1 cellular context compared by ENCODE assay signal in genomic region chr2:11376071-11376470, GRCh38.
TF ChIP-seq lines count a peak whose summit lies in the region.

No MANE protein-coding gene starts in this region.

TF ChIP-seq in HepG2, 621 proteins besides CTCF, POLR2A, EP300 and RAD21 (continued from another document):
- no peak; the same call in 1 of the 2 replicates for TF ChIP-seq BRF2 (CRISPR knock-in tag; IDR thresholded peaks at IDR 0.05)
- TF ChIP-seq ZNF879 (CRISPR knock-in tag; IDR thresholded peaks at IDR 0.05), result no peak
- no peak for TF ChIP-seq IKZF1 (IDR thresholded peaks at IDR 0.05)
- no peak for TF ChIP-seq ZNF234 (CRISPR knock-in tag; conservative IDR thresholded peaks at IDR 0.05)
- peak; percentile 62; the same call in 1 of the 2 replicates for TF ChIP-seq KDM1A (CRISPR knock-in tag; IDR thresholded peaks at IDR 0.05)
- peak; percentile 67 for TF ChIP-seq ZNF292 (CRISPR knock-in tag; IDR thresholded peaks at IDR 0.05; ENCODE audit: borderline replicate concordance, low read depth)
- TF ChIP-seq GTF2F1 (IDR thresholded peaks at IDR 0.05; ENCODE audit: low read length), result no peak
- TF ChIP-seq NCOA2 (CRISPR knock-in tag; IDR thresholded peaks at IDR 0.05), result peak; percentile 50; the same call in 1 of the 2 replicates
- no peak for TF ChIP-seq SRY (CRISPR knock-in tag; IDR thresholded peaks at IDR 0.05)
- no peak for TF ChIP-seq DRAP1 (CRISPR knock-in tag; IDR thresholded peaks at IDR 0.05)
- TF ChIP-seq ZNF646 (CRISPR knock-in tag; IDR thresholded peaks at IDR 0.05), result no peak
- no peak for TF ChIP-seq ZNF503 (CRISPR knock-in tag; IDR thresholded peaks at IDR 0.05)
- no peak for TF ChIP-seq NFIB (CRISPR knock-in tag; IDR thresholded peaks at IDR 0.05; ENCODE audit: borderline replicate concordance)
- no peak for TF ChIP-seq SPEN (CRISPR knock-in tag; IDR thresholded peaks at IDR 0.05; ENCODE audit: low read depth)
- peak; percentile 92 for TF ChIP-seq HNF4G (IDR thresholded peaks at IDR 0.05; ENCODE audit: borderline replicate concordance, low read depth, low read length)
- no peak for TF ChIP-seq HNF4G (CRISPR knock-in tag; IDR thresholded peaks at IDR 0.05; ENCODE audit: borderline replicate concordance, low read depth)
TF ChIP-seq in HepG2: peak in this region for 65.
